Comparison of ENCODE assay signal across 1 cellular context in genomic region chr3:139299261-139300132, GRCh38.
TF ChIP-seq lines count a peak whose summit lies in the region.

No MANE protein-coding gene starts in this region.

TF ChIP-seq in K562, 482 proteins besides CTCF, POLR2A, EP300 and RAD21 (continued from another document and continues in another):
- TF ChIP-seq CEBPZ (IDR thresholded peaks at IDR 0.05; ENCODE audit: borderline replicate concordance, low read depth, low read length), result no peak; the same call in 1 of the 2 replicates
- TF ChIP-seq NR4A1 (CRISPR knock-in tag; IDR thresholded peaks at IDR 0.05), result no peak
- TF ChIP-seq NR4A1 (tag; IDR thresholded peaks at IDR 0.05), result peak; percentile 61; the same call in 1 of the 2 replicates
- TF ChIP-seq NCOA1 (IDR thresholded peaks at IDR 0.05; ENCODE audit: low read depth), result peak; percentile 93
- TF ChIP-seq ZFX (CRISPR knock-in tag; IDR thresholded peaks at IDR 0.05), result peak; percentile 59
- TF ChIP-seq HDAC2 (IDR thresholded peaks at IDR 0.05), result peak; percentile 95
- no peak for TF ChIP-seq RNF219 (CRISPR knock-in tag; IDR thresholded peaks at IDR 0.05)
- peak; percentile 84 for TF ChIP-seq GATAD2A (IDR thresholded peaks at IDR 0.05)
- TF ChIP-seq NONO (IDR thresholded peaks at IDR 0.05; ENCODE audit: low read depth in 2 of 2, low read length in 1 of 2), result 0 out of 4 replicates have a peak, but pooled peaks of 1 of the 2 experiments have one; percentile 57
- peak; percentile 85 for TF ChIP-seq ZSCAN29 (IDR thresholded peaks at IDR 0.05)
- 0 out of 2 replicates have a peak, but pooled peaks have one; percentile 20 for TF ChIP-seq HIVEP1 (CRISPR knock-in tag; IDR thresholded peaks at IDR 0.05)
- peak in 1 of 2 experiments; percentile 24 for TF ChIP-seq E2F6 (IDR thresholded peaks at IDR 0.05; ENCODE audit: borderline replicate concordance in 1 of 2, extremely low read depth in 1 of 2, insufficient read depth in 1 of 2, insufficient read length in 1 of 2, low read depth in 1 of 2, low read length in 1 of 2, poor library complexity in 1 of 2, severe bottlenecking in 1 of 2)
- no peak for TF ChIP-seq SAP30 (IDR thresholded peaks at IDR 0.05; ENCODE audit: borderline replicate concordance, insufficient read depth, low read depth, low read length, poor library complexity, severe bottlenecking)
- TF ChIP-seq ZNF79 (CRISPR knock-in tag; IDR thresholded peaks at IDR 0.05; ENCODE audit: low read depth), result no peak
- TF ChIP-seq ERF (CRISPR knock-in tag; IDR thresholded peaks at IDR 0.05), result no peak
- TF ChIP-seq ZBTB34 (CRISPR knock-in tag; IDR thresholded peaks at IDR 0.05), result no peak
- TF ChIP-seq PTRF (tag; IDR thresholded peaks at IDR 0.05), result no peak
- TF ChIP-seq AFF1 (IDR thresholded peaks at IDR 0.05; ENCODE audit: low read depth in 1 of 2, partially characterized antibody in 2 of 2), result peak in 1 of 2 experiments; percentile 81
- TF ChIP-seq ZNF449 (CRISPR knock-in tag; IDR thresholded peaks at IDR 0.05), result no peak
- TF ChIP-seq PHB2 (IDR thresholded peaks at IDR 0.05; ENCODE audit: low read depth), result peak; percentile 81; the same call in 1 of the 2 replicates
- no peak for TF ChIP-seq CREBBP (IDR thresholded peaks at IDR 0.05; ENCODE audit: low read depth, low read length)
- no peak for TF ChIP-seq TSHZ1 (CRISPR knock-in tag; IDR thresholded peaks at IDR 0.05)
- TF ChIP-seq NFE2 (IDR thresholded peaks at IDR 0.05; ENCODE audit: low read depth), result peak; percentile 72; the same call in 1 of the 2 replicates
- TF ChIP-seq ETS1 (conservative IDR thresholded peaks at IDR 0.05; ENCODE audit: control insufficient read depth, low read depth, low read length), result peak; percentile 90; the same call in 1 of the 2 replicates
- no peak for TF ChIP-seq ILF3 (IDR thresholded peaks at IDR 0.05; ENCODE audit: borderline replicate concordance)
- TF ChIP-seq ARNT (IDR thresholded peaks at IDR 0.05), result peak; percentile 94 to 95
- TF ChIP-seq JUN (IDR thresholded peaks at IDR 0.05; ENCODE audit: borderline replicate concordance, low read depth, low read length), result peak; percentile 99
- TF ChIP-seq JUN (CRISPR knock-in tag; IDR thresholded peaks at IDR 0.05; ENCODE audit: borderline replicate concordance), result no peak
- no peak for TF ChIP-seq NR0B1 (IDR thresholded peaks at IDR 0.05; ENCODE audit: partially characterized antibody)
- TF ChIP-seq MYC (IDR thresholded peaks at IDR 0.05; ENCODE audit: low read depth, low read length), result peak; percentile 77
- no peak for TF ChIP-seq MYC (CRISPR knock-in tag; IDR thresholded peaks at IDR 0.05; ENCODE audit: borderline replicate concordance, low read depth)
- TF ChIP-seq ZNF121 (CRISPR knock-in tag; conservative IDR thresholded peaks at IDR 0.05), result no peak
- TF ChIP-seq VEZF1 (CRISPR knock-in tag; IDR thresholded peaks at IDR 0.05), result peak; percentile 49
- TF ChIP-seq NFYB (IDR thresholded peaks at IDR 0.05; ENCODE audit: extremely low read depth, insufficient read length), result no peak
- TF ChIP-seq MCM5 (IDR thresholded peaks at IDR 0.05; ENCODE audit: low read depth), result no peak
- TF ChIP-seq SETDB1 (IDR thresholded peaks at IDR 0.05; ENCODE audit: low read length), result no peak
- TF ChIP-seq ZNF699 (CRISPR knock-in tag; IDR thresholded peaks at IDR 0.05; ENCODE audit: insufficient replicate concordance), result no peak
- TF ChIP-seq SMAD1 (IDR thresholded peaks at IDR 0.05; ENCODE audit: low read depth, low read length, partially characterized antibody), result peak; percentile 66
